In genomic region chr2:86636842-86637241, GRCh38 we compare ENCODE assay signal across 13 cellular contexts. TPM values are rescaled to one million over a fixed set of nuclear protein-coding genes. Genes with fewer than 3 reads are reported as not detected.
DNase-seq lines count a peak whose midpoint lies in the region; ATAC-seq lines count a peak whose summit lies in the region.
"Had no signal": no experiment of that assay in that cellular context is flagged by ENCODE, and none has a peak within 500 bp of the region (broad histone marks: within the 10 kb centered on the region; RNA-seq: fewer than 3 reads in every experiment).

No MANE protein-coding gene starts in this region.

- no peak overlapping the region for H3K4me3 ChIP-seq in neuronal stem cell (ENCODE audit: low read length in 2 of 2)
- H3K4me3 ChIP-seq: HAP-1 had no signal

- no peak overlapping the region for H2AK5ac ChIP-seq in neuronal stem cell (ENCODE audit: low read depth, low read length)

- H3K27me3 ChIP-seq in neuronal stem cell (ENCODE audit: control insufficient read depth in 3 of 3, insufficient read depth in 3 of 3, low read depth in 1 of 3, low read length in 3 of 3): no peaks in the 10 kb centered on the region

- no peak overlapping the region for H2BK12ac ChIP-seq in neuronal stem cell (ENCODE audit: low read length)

- no peak overlapping the region for H3K4ac ChIP-seq in neuronal stem cell (ENCODE audit: low read length)

- no peak overlapping the region for H2AFZ ChIP-seq in neuronal stem cell (ENCODE audit: low read length)

- ATAC-seq in GM18511 (IDR thresholded peaks at IDR 0.05; ENCODE audit: unreplicated experiment) (peak; percentile 62), GM19043 (IDR thresholded peaks at IDR 0.05; ENCODE audit: low read depth, unreplicated experiment) (peak; percentile 63), GM21723 (IDR thresholded peaks at IDR 0.05; ENCODE audit: unreplicated experiment) (no peak)
- ATAC-seq: CD8-positive, alpha-beta T cell had no signal

- H4K8ac ChIP-seq in neuronal stem cell (ENCODE audit: low read depth, low read length): no peak overlapping the region

- H3K14ac ChIP-seq in neuronal stem cell (ENCODE audit: low read length): no peak overlapping the region

- H2BK120ac ChIP-seq in neuronal stem cell (ENCODE audit: low read depth, low read length): no peak overlapping the region

- no peak overlapping the region for H3K27ac ChIP-seq in neuronal stem cell (replicated peaks; ENCODE audit: low read length)

- H3K36me3 ChIP-seq in neuronal stem cell (replicated peaks in 1 of 2; ENCODE audit: control insufficient read depth in 2 of 2, insufficient read depth in 2 of 2, low read length in 2 of 2): no peaks in the 10 kb centered on the region
- H3K36me3 ChIP-seq: HAP-1 had no signal

- peaks cover 0 to 5% of the 10 kb centered on the region in 2 donors for H3K9me3 ChIP-seq in neuronal stem cell (replicated peaks in 1 of 2; ENCODE audit: control insufficient read depth in 2 of 2, insufficient read depth in 1 of 2, low read depth in 1 of 2, low read length in 2 of 2)
- H3K9me3 ChIP-seq: HAP-1 had no signal

- H3K4me1 ChIP-seq in neuronal stem cell (ENCODE audit: control insufficient read depth in 2 of 2, insufficient read depth in 1 of 2, low read depth in 1 of 2, low read length in 2 of 2): peaks cover 0 to 3% of the 10 kb centered on the region in 2 donors
- H3K4me1 ChIP-seq: HAP-1 had no signal

- DNase-seq in cerebellar nuclear complex (lab: John Stamatoyannopoulos, UW): peak; percentile 2 to 17
- DNase-seq in myocyte (ENCODE audit: low read depth): peak; percentile 35
- no peak for DNase-seq in A172 (ENCODE audit: low spot score)
- no peak for DNase-seq in neuronal stem cell (ENCODE audit: low spot score)
- DNase-seq in dermis blood vessel endothelial cell: no peak
- DNase-seq: CD8-positive, alpha-beta T cell; COR-L47; DMS153; DND-41 had no signal

- no peak overlapping the region for H2BK5ac ChIP-seq in neuronal stem cell (ENCODE audit: low read length)

- H3K4me2 ChIP-seq in neuronal stem cell (ENCODE audit: insufficient read depth, low read length, poor library complexity, severe bottlenecking): no peak overlapping the region

- H3K18ac ChIP-seq in neuronal stem cell (ENCODE audit: low read length): no peak overlapping the region

- no peak overlapping the region for H4K91ac ChIP-seq in neuronal stem cell (ENCODE audit: low read depth, low read length, poor library complexity)

- H3K9ac ChIP-seq in neuronal stem cell (ENCODE audit: low read depth, low read length, poor library complexity): no peak overlapping the region

- no peak overlapping the region for H3K23ac ChIP-seq in neuronal stem cell (ENCODE audit: low read depth, low read length, poor library complexity)

- H3K79me1 ChIP-seq in neuronal stem cell (ENCODE audit: low read depth, low read length): no peaks in the 10 kb centered on the region

- WGBS in neuronal stem cell (ENCODE audit: extremely low coverage in 2 of 2, insufficient read length in 2 of 2, insufficient replicate concordance in 1 of 2), 2 donors: no CpG with 5 or more reads among the region's 5 CpGs

- no peak overlapping the region for H2BK15ac ChIP-seq in neuronal stem cell (ENCODE audit: low read length)

RNA-seq across cellular contexts. Expression of gene RNF103, which starts 13.2 kb away (rescaled TPM):
- total RNA-seq in myocyte (32.9 and 50.6 TPM in 2 replicates), dermis blood vessel endothelial cell (25.4 and 31.8 TPM in 2 replicates)
- 17.8 TPM for polyA plus RNA-seq in myocyte (2012)
- 26.6 and 29.8 TPM in 2 replicates for total RNA-seq in A172 (2014; rRNA removed; shearing (Covaris generic))
- 11.2 TPM for polyA plus RNA-seq in neuronal stem cell (2013, experiment 1 of 2)
- polyA plus RNA-seq in neuronal stem cell (2013, experiment 2 of 2): 11.3 TPM

Comparison
In these comparisons a context has a peak if more than half of its experiments do, and no peak if none do; other contexts are left out.
1. DNase-seq: peak in cerebellar nuclear complex (2 of 2) and myocyte (single experiment); none in A172 (single experiment), neuronal stem cell (single experiment) and dermis blood vessel endothelial cell (single experiment).